ENCODE assay signal across 1 cellular context in genomic region chr4:143389543-143390195, GRCh38.
TF ChIP-seq lines count a peak whose summit lies in the region.

No MANE protein-coding gene starts in this region.

TF ChIP-seq in IMR-90, 13 proteins besides CTCF, POLR2A, EP300 and RAD21 (continued from another document):
- no peak for TF ChIP-seq USF2 (IDR thresholded peaks at IDR 0.05; ENCODE audit: low read depth, low read length)
- TF ChIP-seq ELK1 (IDR thresholded peaks at IDR 0.05; ENCODE audit: borderline replicate concordance, low read depth, low read length), result no peak
